Comparison of ENCODE assay signal across 19 cellular contexts in the genomic region with DNA sequence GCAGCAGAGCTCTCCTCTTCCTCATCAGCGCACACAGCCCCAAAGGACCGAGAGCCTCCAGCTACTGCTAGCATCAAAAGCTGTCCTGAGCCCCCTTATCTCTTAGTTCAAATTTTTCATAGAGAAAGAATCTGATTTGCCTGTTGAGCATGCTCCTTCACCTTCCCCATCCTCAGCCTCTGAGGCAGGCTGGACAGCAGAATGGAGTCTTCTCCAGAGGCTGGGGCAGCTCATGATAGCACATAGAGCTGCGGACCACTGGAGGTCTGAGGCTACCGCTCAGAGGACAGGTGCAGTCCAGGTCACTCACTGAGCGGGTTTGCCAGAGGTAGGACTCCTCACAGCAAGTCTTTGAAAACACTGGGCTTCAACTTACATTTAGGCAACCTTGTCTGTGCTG.
DNase-seq lines count a peak whose midpoint lies in the region; ATAC-seq and TF ChIP-seq lines count a peak whose summit lies in the region.
"Had no signal": no experiment of that assay in that cellular context is flagged by ENCODE, and none has a peak within 500 bp of the region (broad histone marks: within the 10 kb centered on the region; RNA-seq: fewer than 3 reads in every experiment).

No MANE protein-coding gene starts in this region.

- H2AFZ ChIP-seq in hepatocyte, result no peak overlapping the region

- no peaks in the 10 kb centered on the region for H3K27me3 ChIP-seq in hepatocyte
- H3K27me3 ChIP-seq: BLaER1 treated with 17β-estradiol and CSF1 and Interleukin-3, amounts not matched to agents 10 nM and 100 nM had no signal

- peaks cover 6% of the 10 kb centered on the region for H3K27me3 Mint-ChIP-seq in activated CD8-positive, alpha-beta memory T cell treated with anti-CD3 and anti-CD28 coated beads, Interleukin-2, amount 10 ng/mL, durations not matched to agents 7 days and 5 days
- H3K27me3 Mint-ChIP-seq in stimulated activated naive CD8-positive, alpha-beta T cell treated with anti-CD3 and anti-CD28 coated beads, Interleukin-15, amount 100 ng/mL, for 72 hours, result no peaks in the 10 kb centered on the region

- H3K27ac ChIP-seq in hepatocyte, result no peak overlapping the region
- H3K27ac ChIP-seq: 22Rv1; A549; BLaER1 treated with 17β-estradiol and CSF1 and Interleukin-3, amounts not matched to agents 10 nM and 100 nM; C4-2B had no signal

- WGBS in hepatocyte (ENCODE audit: low lambda C conversion rate, missing lambda C conversion rate), result 88% methylated on average over 5 of the region's 5 CpGs

- no peaks in the 10 kb centered on the region for H4K20me1 ChIP-seq in hepatocyte (ENCODE audit: insufficient read depth, poor library complexity, severe bottlenecking)
- H4K20me1 ChIP-seq: BLaER1 treated with 17β-estradiol and CSF1 and Interleukin-3, amounts not matched to agents 10 nM and 100 nM had no signal

- TF ChIP-seq CTCF in hepatocyte (IDR thresholded peaks at IDR 0.05; ENCODE audit: poor library complexity), result no peak

- no peaks in the 10 kb centered on the region for H3K36me3 ChIP-seq in hepatocyte (replicated peaks; ENCODE audit: insufficient read depth, low read depth)
- H3K36me3 ChIP-seq: BLaER1 treated with 17β-estradiol and CSF1 and Interleukin-3, amounts not matched to agents 10 nM and 100 nM had no signal

- intact Hi-C loops in posterior vena cava (cut with DNase I), result no loop called here

- no peak overlapping the region for H3K4me3 ChIP-seq in hepatocyte
- H3K4me3 ChIP-seq: A549; BLaER1 treated with 17β-estradiol and CSF1 and Interleukin-3, amounts not matched to agents 10 nM and 100 nM had no signal

- H3K4me1 ChIP-seq in hepatocyte (ENCODE audit: insufficient read depth), result no peaks in the 10 kb centered on the region

- H3K9me2 ChIP-seq in hepatocyte (replicated peaks; ENCODE audit: insufficient read depth), result no peaks in the 10 kb centered on the region

- peak; percentile 33 for DNase-seq in activated CD8-positive, alpha-beta memory T cell treated with anti-CD3 and anti-CD28 coated beads for 24 hours
- DNase-seq in activated CD8-positive, alpha-beta memory T cell treated with anti-CD3 and anti-CD28 coated beads, Interleukin-2, amount 10 ng/mL, durations not matched to agents 7 days and 5 days, result no peak
- no peak for DNase-seq in stimulated activated naive CD8-positive, alpha-beta T cell treated with anti-CD3 and anti-CD28 coated beads, Interleukin-15, amount 100 ng/mL, for 72 hours
- DNase-seq in stimulated activated naive CD8-positive, alpha-beta T cell treated with anti-CD3 and anti-CD28 coated beads, Interleukin-15, Interleukin-2, amounts not matched to agents 100 U/mL and 50 U/mL, for 24 hours, result no peak
- peak; percentile 47 for DNase-seq in posterior vena cava (ENCODE audit: low spot score)
- no peak for DNase-seq in hepatocyte (ENCODE audit: low spot score)
- DNase-seq: AML-193; Calu3; CD4-positive, alpha-beta T cell; CD8-positive, alpha-beta T cell; DMS79 treated with DMSO at 0.1 percent for 48 hours; GF-D8 had no signal

- CTCF ChIA-PET in activated CD8-positive, alpha-beta memory T cell treated with anti-CD3 and anti-CD28 coated beads, Interleukin-2, amount 10 ng/mL, durations not matched to agents 7 days and 5 days (lab: Charles Lee), result no interaction called here

- H3K4me1 Mint-ChIP-seq in activated CD8-positive, alpha-beta memory T cell treated with anti-CD3 and anti-CD28 coated beads, Interleukin-2, amount 10 ng/mL, durations not matched to agents 7 days and 5 days, result peaks cover 2% of the 10 kb centered on the region
- H3K4me1 Mint-ChIP-seq in stimulated activated naive CD8-positive, alpha-beta T cell treated with anti-CD3 and anti-CD28 coated beads, Interleukin-15, amount 100 ng/mL, for 72 hours, result no peaks in the 10 kb centered on the region
- H3K4me1 Mint-ChIP-seq: B cell had no signal

- H3K27ac Mint-ChIP-seq in activated CD8-positive, alpha-beta memory T cell treated with anti-CD3 and anti-CD28 coated beads, Interleukin-2, amount 10 ng/mL, durations not matched to agents 7 days and 5 days, result no peak overlapping the region
- H3K27ac Mint-ChIP-seq in stimulated activated naive CD8-positive, alpha-beta T cell treated with anti-CD3 and anti-CD28 coated beads, Interleukin-15, amount 100 ng/mL, for 72 hours, result no peak overlapping the region
- H3K27ac Mint-ChIP-seq: B cell; CD4-positive, alpha-beta T cell; CD8-positive, alpha-beta T cell had no signal

- no peak for ATAC-seq in activated CD8-positive, alpha-beta memory T cell treated with anti-CD3 and anti-CD28 coated beads, Interleukin-2, amount 10 ng/mL, durations not matched to agents 7 days and 5 days
- ATAC-seq in stimulated activated naive CD8-positive, alpha-beta T cell treated with anti-CD3 and anti-CD28 coated beads, Interleukin-15, amount 100 ng/mL, for 72 hours, result peak; percentile 11
- ATAC-seq in stimulated activated naive CD8-positive, alpha-beta T cell treated with anti-CD3 and anti-CD28 coated beads, Interleukin-15, Interleukin-2, amounts not matched to agents 100 U/mL and 50 U/mL, for 24 hours, result no peak
- no peak for ATAC-seq in GM21737 (IDR thresholded peaks at IDR 0.05; ENCODE audit: unreplicated experiment)
- ATAC-seq: CD8-positive, alpha-beta T cell had no signal

- H3K36me3 Mint-ChIP-seq in activated CD8-positive, alpha-beta memory T cell treated with anti-CD3 and anti-CD28 coated beads, Interleukin-2, amount 10 ng/mL, durations not matched to agents 7 days and 5 days, result no peaks in the 10 kb centered on the region
- H3K36me3 Mint-ChIP-seq: CD8-positive, alpha-beta T cell had no signal

- no peaks in the 10 kb centered on the region for H3K79me2 ChIP-seq in hepatocyte

- no peaks in the 10 kb centered on the region for H3K9me3 ChIP-seq in hepatocyte (ENCODE audit: low read depth)
- H3K9me3 ChIP-seq: A549; BLaER1 treated with 17β-estradiol and CSF1 and Interleukin-3, amounts not matched to agents 10 nM and 100 nM; Caco-2 had no signal

- H3K9me3 Mint-ChIP-seq in activated CD8-positive, alpha-beta memory T cell treated with anti-CD3 and anti-CD28 coated beads, Interleukin-2, amount 10 ng/mL, durations not matched to agents 7 days and 5 days (ENCODE audit: low read depth), result no peaks in the 10 kb centered on the region
- no peaks in the 10 kb centered on the region for H3K9me3 Mint-ChIP-seq in stimulated activated naive CD8-positive, alpha-beta T cell treated with anti-CD3 and anti-CD28 coated beads, Interleukin-15, amount 100 ng/mL, for 72 hours
- H3K9me3 Mint-ChIP-seq: CD4-positive, alpha-beta T cell; CD8-positive, alpha-beta T cell had no signal

- H3K4me2 ChIP-seq in hepatocyte, result no peak overlapping the region
- H3K4me2 ChIP-seq: A549; BLaER1 treated with 17β-estradiol and CSF1 and Interleukin-3, amounts not matched to agents 10 nM and 100 nM had no signal

- no peak overlapping the region for H3K4me3 Mint-ChIP-seq in activated CD8-positive, alpha-beta memory T cell treated with anti-CD3 and anti-CD28 coated beads, Interleukin-2, amount 10 ng/mL, durations not matched to agents 7 days and 5 days
- H3K4me3 Mint-ChIP-seq in stimulated activated naive CD8-positive, alpha-beta T cell treated with anti-CD3 and anti-CD28 coated beads, Interleukin-15, amount 100 ng/mL, for 72 hours, result no peak overlapping the region
- H3K4me3 Mint-ChIP-seq: B cell; CD4-positive, alpha-beta T cell; CD8-positive, alpha-beta T cell had no signal

Comparison
In these comparisons a context has a peak if more than half of its experiments do, and no peak if none do; other contexts are left out.
1. DNase-seq: peak in activated CD8-positive, alpha-beta memory T cell treated with anti-CD3 and anti-CD28 coated beads for 24 hours (single experiment) and posterior vena cava (single experiment); none in activated CD8-positive, alpha-beta memory T cell treated with anti-CD3 and anti-CD28 coated beads, Interleukin-2, amount 10 ng/mL, durations not matched to agents 7 days and 5 days (single experiment), stimulated activated naive CD8-positive, alpha-beta T cell treated with anti-CD3 and anti-CD28 coated beads, Interleukin-15, amount 100 ng/mL, for 72 hours (0 of 2), stimulated activated naive CD8-positive, alpha-beta T cell treated with anti-CD3 and anti-CD28 coated beads, Interleukin-15, Interleukin-2, amounts not matched to agents 100 U/mL and 50 U/mL, for 24 hours (single experiment) and hepatocyte (single experiment).